In genomic region chr12:31659087-31659942, GRCh38 we compare ENCODE assay signal across 8 cellular contexts.
DNase-seq lines count a peak whose midpoint lies in the region; TF ChIP-seq lines count a peak whose summit lies in the region.

Gene ETFBKMT (plus strand): TSS chr12:31659688. CDS start chr12:31661954, 2,266 bp downstream.

- H4K20me1 ChIP-seq in MM.1S (ENCODE audit: insufficient read depth, low read length): no peaks in the 10 kb centered on the region

- in situ Hi-C loops in HAP-1 (cut with MboI; ENCODE audit: low sequenced_read_pairs): loop anchor here (10.0 to 25.0 kb wide), 2 partner anchors 645 to 1003 kb away; no protein-coding TSS in a partner anchor

- peaks cover 7% of the 10 kb centered on the region for H3F3A ChIP-seq in MM.1S (ENCODE audit: insufficient read depth, low read length)

- H3K4me1 ChIP-seq in HAP-1: peaks cover 2% of the 10 kb centered on the region
- H3K4me1 ChIP-seq in MM.1S (ENCODE audit: low read length): 0 out of 2 replicates have a peak, but pooled peaks cover 9% of the 10 kb centered on the region
- peaks cover 10% of the 10 kb centered on the region for H3K4me1 ChIP-seq in neuron (ENCODE audit: insufficient read depth, low read length)
- peaks cover 0 to 12% (median 6%) of the 10 kb centered on the region in 5 donors for H3K4me1 ChIP-seq in subcutaneous abdominal adipose tissue (ENCODE audit: control insufficient read depth in 5 of 5, insufficient read depth in 5 of 5, low read length in 5 of 5)

- H3K79me2 ChIP-seq in MM.1S (ENCODE audit: low read length): no peaks in the 10 kb centered on the region

- no peak; the same call in 1 of the 2 replicates for TF ChIP-seq CTCF in MM.1S (IDR thresholded peaks at IDR 0.05; ENCODE audit: low read length)

- H3K27me3 ChIP-seq in HAP-1 (ENCODE audit: low read depth): no peaks in the 10 kb centered on the region
- H3K27me3 ChIP-seq in MM.1S (replicated peaks; ENCODE audit: insufficient read depth, low read length): no peaks in the 10 kb centered on the region
- no peaks in the 10 kb centered on the region for H3K27me3 ChIP-seq in neuron (ENCODE audit: insufficient read depth, low read length)
- H3K27me3 ChIP-seq in subcutaneous abdominal adipose tissue (ENCODE audit: control insufficient read depth in 5 of 5, insufficient read depth in 4 of 5, low read length in 5 of 5): no peaks in the 10 kb centered on the region

- H3K9me3 ChIP-seq in HAP-1 (no peaks in the 10 kb centered on the region), MM.1S (replicated peaks; ENCODE audit: insufficient read depth, low read length) (no peaks in the 10 kb centered on the region), neuron (ENCODE audit: low read length) (no peaks in the 10 kb centered on the region), subcutaneous abdominal adipose tissue (ENCODE audit: control insufficient read depth in 5 of 5, low read length in 5 of 5) (no peaks in the 10 kb centered on the region)

- H3K4me3 ChIP-seq in HAP-1: peak within 1 kb of the TSS; percentile 46
- H3K4me3 ChIP-seq in MM.1S (ENCODE audit: low read length): peak within 1 kb of the TSS; percentile 88
- peak within 1 kb of the TSS; percentile 88 for H3K4me3 ChIP-seq in neuron (ENCODE audit: low read length)
- peak within 1 kb of the TSS; percentile 74 to 100 (median 96) for H3K4me3 ChIP-seq in subcutaneous abdominal adipose tissue (ENCODE audit: low read depth in 1 of 5, low read length in 5 of 5)

- peak within 1 kb of the TSS; percentile 98 for H2AFZ ChIP-seq in MM.1S (ENCODE audit: low read length)
- H2AFZ ChIP-seq in neuron (ENCODE audit: low read depth, low read length): peak within 1 kb of the TSS; percentile 99

- DNase-seq in GDM1 (lab: John Stamatoyannopoulos, UW) (peak; percentile 61), HAP-1 (ENCODE audit: low spot score in 2 of 2) (peak; percentile 96), MM.1S (peak; percentile 91), SIG-M5 (lab: John Stamatoyannopoulos, UW) (peak; percentile 98), foreskin melanocyte (peak; percentile 89)
- DNase-seq in activated naive CD4-positive, alpha-beta T cell treated with Interleukin-2 at 50 U/mL for 16 hours: peak; percentile 93

- H3K9me2 ChIP-seq in MM.1S (replicated peaks; ENCODE audit: insufficient read depth, low read length): no peaks in the 10 kb centered on the region

- H3K9ac ChIP-seq in MM.1S (ENCODE audit: low read length) (peak within 1 kb of the TSS; percentile 67), subcutaneous abdominal adipose tissue (ENCODE audit: low read length in 5 of 5) (peak within 1 kb of the TSS; percentile 76 to 100 (median 94))

- peak within 1 kb of the TSS; percentile 86 for H3K4me2 ChIP-seq in MM.1S (ENCODE audit: low read depth, low read length)

- H3K27ac ChIP-seq in MM.1S (ENCODE audit: low read length): peak within 1 kb of the TSS; percentile 93
- H3K27ac ChIP-seq in subcutaneous abdominal adipose tissue (ENCODE audit: low read depth, low read length): peak within 1 kb of the TSS; percentile 96

- no peaks in the 10 kb centered on the region for H3K36me3 ChIP-seq in HAP-1 (replicated peaks)
- H3K36me3 ChIP-seq in MM.1S (replicated peaks; ENCODE audit: insufficient read depth, low read length): no peaks in the 10 kb centered on the region
- no peaks in the 10 kb centered on the region for H3K36me3 ChIP-seq in neuron (ENCODE audit: insufficient read depth, low read length)
- peaks cover 6 to 13% (median 9%) of the 10 kb centered on the region in 5 donors for H3K36me3 ChIP-seq in subcutaneous abdominal adipose tissue (ENCODE audit: control insufficient read depth in 5 of 5, insufficient read depth in 5 of 5, low read length in 5 of 5)

Comparison
In these comparisons a context has a peak if more than half of its experiments do, and no peak if none do; other contexts are left out.
1. Peak in every context shown above with its lines: DNase-seq, H3K4me3 ChIP-seq and H3K27ac ChIP-seq.
2. H3K4me3 ChIP-seq: peak in every context shown above with its lines; median percentile 96 in subcutaneous abdominal adipose tissue; 88 in MM.1S; 88 in neuron; 46 in HAP-1.